Comparison of ENCODE assay signal across 8 cellular contexts in genomic region chr1:228647523-228648444, GRCh38.
DNase-seq lines count a peak whose midpoint lies in the region; ATAC-seq and TF ChIP-seq lines count a peak whose summit lies in the region.

No MANE protein-coding gene starts in this region.

- DNase-seq in ACHN (peak; percentile 80), NCI-H345 (lab: John Stamatoyannopoulos, UW) (peak; percentile 71), foreskin melanocyte (peak; percentile 36), omental fat pad (ENCODE audit: low spot score) (no peak)
- peak; percentile 62 for DNase-seq in activated CD8-positive, alpha-beta memory T cell treated with anti-CD3 and anti-CD28 coated beads, Interleukin-2, amount 50 U/mL, for 48 hours

- ATAC-seq in GM19395 (IDR thresholded peaks at IDR 0.05; ENCODE audit: unreplicated experiment), result peak; percentile 43
- ATAC-seq in omental fat pad (ENCODE audit: low FRiP score), result peak; percentile 81
- ATAC-seq in HG02970 (IDR thresholded peaks at IDR 0.05; ENCODE audit: low FRiP score, unreplicated experiment), result no peak
- ATAC-seq in GM21526 (IDR thresholded peaks at IDR 0.05; ENCODE audit: low FRiP score, unreplicated experiment), result no peak

- no peak for TF ChIP-seq CTCF in omental fat pad (IDR thresholded peaks at IDR 0.05)

- in situ Hi-C loops in ACHN (cut with HindIII; ENCODE audit: low pct_ligation_motif_present, low pct_unique_long_range_greater_than_20kb, low sequenced_read_pairs), result no loop called here

Comparison
In these comparisons a context has a peak if more than half of its experiments do, and no peak if none do; other contexts are left out.
1. ATAC-seq: peak in GM19395 (single experiment) and omental fat pad (single experiment); none in HG02970 (single experiment) and GM21526 (single experiment).